Comparison of ENCODE assay signal across 12 cellular contexts in the genomic region with DNA sequence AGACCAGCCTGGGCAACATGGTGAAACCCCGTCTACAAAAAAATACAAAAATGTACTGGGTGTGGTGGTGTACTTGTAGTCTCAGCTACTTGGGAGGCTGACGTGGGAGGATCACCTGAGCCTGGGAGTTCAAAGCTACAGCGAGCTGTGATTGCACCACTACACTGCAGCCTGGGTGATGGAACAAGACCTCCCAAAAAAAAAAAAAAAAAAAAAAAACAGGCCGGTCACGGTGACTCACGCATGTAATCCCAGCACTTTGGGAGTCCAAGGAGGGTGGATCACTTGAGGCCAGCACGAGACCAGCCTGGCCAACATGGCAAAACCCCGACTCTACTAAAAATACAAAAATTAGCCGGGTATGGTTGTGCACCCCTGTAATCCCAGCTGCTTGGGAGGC. TPM values are rescaled to one million over a fixed set of nuclear protein-coding genes. Genes with fewer than 3 reads are reported as not detected.
DNase-seq lines count a peak whose midpoint lies in the region; ATAC-seq, FAIRE-seq and TF ChIP-seq lines count a peak whose summit lies in the region.
"Had no signal": no experiment of that assay in that cellular context is flagged by ENCODE, and none has a peak within 500 bp of the region (broad histone marks: within the 10 kb centered on the region; RNA-seq: fewer than 3 reads in every experiment).

No MANE protein-coding gene starts in this region.

- RAD21 ChIA-PET in HCT116 (lab: Charles Lee; ENCODE audit: low non-redundant PET in 1 of 2, low total read pairs in 2 of 2, uncharacterized antibody in 2 of 2, unreplicated experiment in 2 of 2): no interaction called here

- no peaks in the 10 kb centered on the region for H3K36me3 ChIP-seq in HCT116 (ENCODE audit: control insufficient read depth in 1 of 2, insufficient read depth in 2 of 2, low read length in 2 of 2)
- H3K36me3 ChIP-seq in MG63: no peaks in the 10 kb centered on the region
- no peaks in the 10 kb centered on the region for H3K36me3 ChIP-seq in bronchial epithelial cell (ENCODE audit: control insufficient read depth, insufficient read depth, low read length)

- H2AFZ ChIP-seq in HCT116 (ENCODE audit: low read depth, low read length, poor library complexity, severe bottlenecking): no peak overlapping the region

- BruUV-seq in HCT116 (replicated peaks; lab: Mats Ljungman, UMichigan): no TSS peak

- no peaks in the 10 kb centered on the region for H3K79me2 ChIP-seq in HCT116 (ENCODE audit: insufficient read depth, low read length)

- no peak for TF ChIP-seq CTCF in HCT116 (IDR thresholded peaks at IDR 0.05 in 2 of 3, conservative IDR thresholded peaks at IDR 0.05 in 1 of 3; ENCODE audit: borderline replicate concordance in 1 of 3, insufficient read depth in 1 of 3, low read depth in 2 of 3, low read length in 2 of 3)
- TF ChIP-seq CTCF in bronchial epithelial cell (IDR thresholded peaks at IDR 0.05; ENCODE audit: insufficient read depth, low read length, severe bottlenecking): no peak

- H4K20me1 ChIP-seq in HCT116 (ENCODE audit: insufficient read depth): no peaks in the 10 kb centered on the region

- FAIRE-seq in bronchial epithelial cell (lab: Jason Lieb, UNC): no peak
- peak; percentile 13 for FAIRE-seq in urothelium cell line (lab: Jason Lieb, UNC)
- FAIRE-seq: A204.1 had no signal

- POLR2A ChIA-PET in HCT116 (lab: Charles Lee): no interaction called here

- H3K4me3 ChIP-seq in HCT116 (replicated peaks in 1 of 2; ENCODE audit: low read depth in 1 of 2, low read length in 2 of 2) (no peak overlapping the region), MG63 (no peak overlapping the region), bronchial epithelial cell (ENCODE audit: low read depth, low read length) (no peak overlapping the region)

- intact Hi-C loops in HCT116 (cut with micrococcal nuclease): no loop called here

- no peaks in the 10 kb centered on the region for H3K9me2 ChIP-seq in HCT116 (ENCODE audit: insufficient read depth)

- H3K9me3 ChIP-seq in HCT116 (ENCODE audit: control insufficient read depth in 1 of 2, insufficient read depth in 1 of 2, low read depth in 1 of 2, low read length in 2 of 2) (no peaks in the 10 kb centered on the region), MG63 (no peaks in the 10 kb centered on the region)

- H3K9ac ChIP-seq in HCT116 (ENCODE audit: low read length): no peak overlapping the region

- H3K4me2 ChIP-seq in HCT116 (ENCODE audit: low read length): no peak overlapping the region

- ATAC-seq in HCT116: peak; percentile 27; the same call in 1 of the 2 replicates
- no peak for ATAC-seq in HG02970 (IDR thresholded peaks at IDR 0.05; ENCODE audit: low FRiP score, unreplicated experiment)

- DNase-seq in HCT116 (ENCODE audit: low read depth, low spot score) (no peak), MG63 (peak; percentile 54), bronchial epithelial cell (ENCODE audit: low read depth) (peak; percentile 7), urothelium cell line (ENCODE audit: low spot score) (no peak), SHP77 (lab: John Stamatoyannopoulos, UW) (no peak)
- DNase-seq in stimulated activated CD4-positive, alpha-beta T cell treated with anti-CD3 and anti-CD28 coated beads, Interleukin-15, amount 100 ng/mL, for 24 hours: no peak
- DNase-seq: C1 segment of cervical spinal cord; Calu3; CD4-positive, alpha-beta T cell; DMS 273 treated with DMSO at 0.1 percent for 48 hours had no signal

- CTCF ChIA-PET in HCT116 (lab: Charles Lee): no interaction called here

- H3K4me1 ChIP-seq in HCT116 (ENCODE audit: control insufficient read depth in 1 of 2, insufficient read depth in 2 of 2, low read length in 2 of 2): peaks cover 0 to 6% of the 10 kb centered on the region in 2 experiments; a peak in 2 of 4 replicates

- H3K27me3 ChIP-seq in HCT116 (ENCODE audit: insufficient read depth, low read length) (no peaks in the 10 kb centered on the region), MG63 (no peaks in the 10 kb centered on the region), bronchial epithelial cell (ENCODE audit: control insufficient read depth, insufficient read depth, low read length) (no peaks in the 10 kb centered on the region)

- no peak for TF ChIP-seq RAD21 in HCT116 (IDR thresholded peaks at IDR 0.05; ENCODE audit: low read depth)

- no peak for TF ChIP-seq POLR2A in HCT116 (IDR thresholded peaks at IDR 0.05; ENCODE audit: borderline replicate concordance, extremely low read depth, insufficient read depth, insufficient read length)

- no peak overlapping the region for H3K27ac ChIP-seq in HCT116 (ENCODE audit: low read depth, low read length)

TF ChIP-seq in HCT116, 20 proteins besides CTCF, POLR2A, EP300 and RAD21:
- no peak for TF ChIP-seq CEBPB (IDR thresholded peaks at IDR 0.05; ENCODE audit: low read depth)
- no peak for TF ChIP-seq ELF1 (IDR thresholded peaks at IDR 0.05; ENCODE audit: borderline replicate concordance, low read depth)
- TF ChIP-seq, protein P1, sequence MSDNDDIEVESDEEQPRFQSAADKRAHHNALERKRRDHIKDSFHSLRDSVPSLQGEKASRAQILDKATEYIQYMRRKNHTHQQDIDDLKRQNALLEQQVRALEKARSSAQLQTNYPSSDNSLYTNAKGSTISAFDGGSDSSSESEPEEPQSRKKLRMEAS (IDR thresholded peaks at IDR 0.05): no peak
- no peak for TF ChIP-seq SRF (IDR thresholded peaks at IDR 0.05; ENCODE audit: low read depth)
- no peak for TF ChIP-seq ZFX (IDR thresholded peaks at IDR 0.05)
- no peak for TF ChIP-seq FOSL1 (IDR thresholded peaks at IDR 0.05; ENCODE audit: low read depth)
- no peak for TF ChIP-seq TCF7L2 (IDR thresholded peaks at IDR 0.05; ENCODE audit: borderline replicate concordance, extremely low read depth, insufficient read depth, insufficient read length)

RNA-seq across cellular contexts. Expression of a gene that starts 12.7 kb away (rescaled TPM):
- total RNA-seq in HCT116 (2021; ENCODE audit: unreplicated experiment): 35.8 TPM
- polyA plus RNA-seq in HCT116 (2012): 12.9 and 14.9 TPM in 2 replicates
- 18.0 and 56.4 TPM in 2 replicates for total RNA-seq in MG63 (2014; rRNA removed; shearing (Covaris generic); ENCODE audit: low replicate concordance)
- 15.5 and 17.3 TPM in 2 replicates for total RNA-seq in bronchial epithelial cell

Comparison
In these comparisons a context has a peak if more than half of its experiments do, and no peak if none do; other contexts are left out.
1. DNase-seq: peak in MG63 (single experiment) and bronchial epithelial cell (single experiment); none in HCT116 (single experiment), urothelium cell line (single experiment), SHP77 (0 of 2) and stimulated activated CD4-positive, alpha-beta T cell treated with anti-CD3 and anti-CD28 coated beads, Interleukin-15, amount 100 ng/mL, for 24 hours (single experiment).